29 cellular contexts compared by ENCODE assay signal in genomic region chr20:57840066-57840465, GRCh38.
"Had no signal": no experiment of that assay in that cellular context is flagged by ENCODE, and none has a peak within 500 bp of the region (broad histone marks: within the 10 kb centered on the region; RNA-seq: fewer than 3 reads in every experiment).

No MANE protein-coding gene starts in this region.

- DNase-seq: activated B cell treated with CpG ODN at 0.5 μM for 24 hours; activated CD4-positive, alpha-beta T cell treated with anti-CD3 and anti-CD28 coated beads, Interleukin-2, amount 50 U/mL, for 1 hour; activated CD8-positive, alpha-beta T cell treated with anti-CD3 and anti-CD28 coated beads for 36 hours; activated gamma-delta T cell; activated naive CD4-positive, alpha-beta T cell treated with anti-CD3 and anti-CD28 coated beads, Interleukin-2, amount 50 U/mL, for 16 hours; activated T-cell treated with anti-CD3 and anti-CD28 coated beads, Interleukin-2, amount 50 U/mL, for 1 hour; amniotic stem cell; caudate nucleus; cortex of kidney; effector memory CD8-positive, alpha-beta T cell; erythroblast; foreskin fibroblast; kidney; left colon; mammary epithelial cell; midbrain; naive thymus-derived CD4-positive, alpha-beta T cell; occipital lobe; right lobe of liver; stimulated activated CD4-positive, alpha-beta T cell treated with anti-CD3 and anti-CD28 coated beads, Interleukin-12 subunit alpha, Interleukin-12 subunit beta, amount 100 ng/mL, for 4 hours; stimulated activated CD4-positive, alpha-beta T cell treated with anti-CD3 and anti-CD28 coated beads, Interleukin-4, amount 100 ng/mL, for 24 hours; stimulated activated naive CD8-positive, alpha-beta T cell treated with anti-CD3 and anti-CD28 coated beads, Interleukin-15, amount 100 ng/mL, for 72 hours; upper lobe of left lung had no signal

- H3K9me3 Mint-ChIP-seq: activated B cell treated with CpG ODN at 0.5 μM for 24 hours; activated CD8-positive, alpha-beta T cell treated with anti-CD3 and anti-CD28 coated beads for 36 hours; activated T-helper 1 cell treated with anti-CD3 and anti-CD28 coated beads, Interleukin-12 subunit alpha, Interleukin-12 subunit beta, Interleukin-2, Interleukin-4 antibody, amounts not matched to agents 30 ng/mL and 10 ng/mL and 1 ng/mL, durations not matched to agents 14 hours and 24 hours and 36 hours; effector memory CD8-positive, alpha-beta T cell; naive thymus-derived CD4-positive, alpha-beta T cell; neural crest cell; stimulated activated memory B cell treated with anti-CD40 and anti-IgM and Interleukin-4, amounts not matched to agents 10 μg/mL and 1 μg/mL and 100 μg/mL, for 72 hours; stimulated activated naive CD8-positive, alpha-beta T cell treated with anti-CD3 and anti-CD28 coated beads, Interleukin-15, amount 100 ng/mL, for 72 hours had no signal

- H3K4me3 Mint-ChIP-seq: activated B cell treated with CpG ODN at 0.5 μM for 24 hours; activated CD8-positive, alpha-beta T cell treated with anti-CD3 and anti-CD28 coated beads for 36 hours; activated T-helper 1 cell treated with anti-CD3 and anti-CD28 coated beads, Interleukin-12 subunit alpha, Interleukin-12 subunit beta, Interleukin-2, Interleukin-4 antibody, amounts not matched to agents 30 ng/mL and 10 ng/mL and 1 ng/mL, durations not matched to agents 14 hours and 24 hours and 36 hours; effector memory CD8-positive, alpha-beta T cell; naive thymus-derived CD4-positive, alpha-beta T cell; neural crest cell; stimulated activated memory B cell treated with anti-CD40 and anti-IgM and Interleukin-4, amounts not matched to agents 10 μg/mL and 1 μg/mL and 100 μg/mL, for 72 hours; stimulated activated naive CD8-positive, alpha-beta T cell treated with anti-CD3 and anti-CD28 coated beads, Interleukin-15, amount 100 ng/mL, for 72 hours had no signal

- H3K27ac ChIP-seq: right lobe of liver, upper lobe of left lung, vagina had no signal

- H3K27ac Mint-ChIP-seq: activated B cell treated with CpG ODN at 0.5 μM for 24 hours; activated CD8-positive, alpha-beta T cell treated with anti-CD3 and anti-CD28 coated beads for 36 hours; activated T-helper 1 cell treated with anti-CD3 and anti-CD28 coated beads, Interleukin-12 subunit alpha, Interleukin-12 subunit beta, Interleukin-2, Interleukin-4 antibody, amounts not matched to agents 30 ng/mL and 10 ng/mL and 1 ng/mL, durations not matched to agents 14 hours and 24 hours and 36 hours; naive thymus-derived CD4-positive, alpha-beta T cell; stimulated activated memory B cell treated with anti-CD40 and anti-IgM and Interleukin-4, amounts not matched to agents 10 μg/mL and 1 μg/mL and 100 μg/mL, for 72 hours had no signal

- H3K36me3 Mint-ChIP-seq: naive thymus-derived CD4-positive, alpha-beta T cell; stimulated activated memory B cell treated with anti-CD40 and anti-IgM and Interleukin-4, amounts not matched to agents 10 μg/mL and 1 μg/mL and 100 μg/mL, for 72 hours had no signal

- H3K36me3 ChIP-seq: right lobe of liver, upper lobe of left lung, vagina had no signal

- FAIRE-seq: astrocyte, kidney had no signal

- H3K4me1 ChIP-seq: right lobe of liver, upper lobe of left lung, vagina had no signal

- H3K4me1 Mint-ChIP-seq: activated B cell treated with CpG ODN at 0.5 μM for 24 hours; naive thymus-derived CD4-positive, alpha-beta T cell; neural crest cell; stimulated activated memory B cell treated with anti-CD40 and anti-IgM and Interleukin-4, amounts not matched to agents 10 μg/mL and 1 μg/mL and 100 μg/mL, for 72 hours; stimulated activated naive CD8-positive, alpha-beta T cell treated with anti-CD3 and anti-CD28 coated beads, Interleukin-15, amount 100 ng/mL, for 72 hours had no signal

- H3K9me3 ChIP-seq: right lobe of liver, upper lobe of left lung, vagina had no signal

- H3K27me3 ChIP-seq: right lobe of liver, upper lobe of left lung, vagina had no signal

- H3K4me3 ChIP-seq: right lobe of liver, skin epidermis, upper lobe of left lung, vagina had no signal

- H3K27me3 Mint-ChIP-seq: activated B cell treated with CpG ODN at 0.5 μM for 24 hours; activated CD8-positive, alpha-beta T cell treated with anti-CD3 and anti-CD28 coated beads for 36 hours; naive thymus-derived CD4-positive, alpha-beta T cell; stimulated activated naive CD8-positive, alpha-beta T cell treated with anti-CD3 and anti-CD28 coated beads, Interleukin-15, amount 100 ng/mL, for 72 hours had no signal
